In the genomic region with DNA sequence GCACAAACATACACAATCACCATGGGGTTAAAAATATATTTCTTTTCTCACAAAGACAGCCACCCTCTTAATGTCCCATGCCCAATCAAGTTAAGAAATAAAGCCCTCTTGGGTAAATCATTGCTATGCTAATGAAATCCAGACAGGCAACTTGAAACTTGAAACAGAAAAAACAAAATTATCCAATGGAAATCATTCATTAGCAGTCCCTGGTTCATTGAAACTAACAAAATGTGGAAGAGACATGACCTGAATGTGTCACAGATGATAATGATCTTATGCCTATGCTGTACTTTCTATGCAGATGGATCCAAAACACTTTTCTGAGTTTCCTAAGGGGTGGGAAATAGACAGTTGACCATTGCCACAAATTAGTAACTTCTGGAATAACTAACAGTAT, we compare ENCODE assay signal across 30 cellular contexts.
"Had no signal": no experiment of that assay in that cellular context is flagged by ENCODE, and none has a peak within 500 bp of the region (broad histone marks: within the 10 kb centered on the region; RNA-seq: fewer than 3 reads in every experiment).

No MANE protein-coding gene starts in this region.

- H3K27ac Mint-ChIP-seq: activated CD4-positive, alpha-beta memory T cell treated with anti-CD3 and anti-CD28 coated beads, Interleukin-2, amount 10 ng/mL, durations not matched to agents 7 days and 5 days; activated CD4-positive, alpha-beta T cell treated with anti-CD3 and anti-CD28 coated beads, Interleukin-2, amount 10 ng/mL, durations not matched to agents 7 days and 5 days; activated naive CD8-positive, alpha-beta T cell; activated T-cell treated with anti-CD3 and anti-CD28 coated beads, Interleukin-2, amount 50 U/mL, for 24 hours; activated T-cell treated with anti-CD3 and anti-CD28 coated beads, Interleukin-2, amount 50 U/mL, for 72 hours; effector memory CD8-positive, alpha-beta T cell; WTC11 had no signal

- ATAC-seq: activated T-cell treated with anti-CD3 and anti-CD28 coated beads, Interleukin-2, amount 50 U/mL, for 72 hours; body of pancreas; effector memory CD8-positive, alpha-beta T cell; foreskin keratinocyte; gastrocnemius medialis; heart right ventricle; WTC11 had no signal

- H3K9me3 Mint-ChIP-seq: activated CD4-positive, alpha-beta memory T cell treated with anti-CD3 and anti-CD28 coated beads, Interleukin-2, amount 10 ng/mL, durations not matched to agents 7 days and 5 days had no signal

- H3K4me1 Mint-ChIP-seq: activated CD4-positive, alpha-beta memory T cell treated with anti-CD3 and anti-CD28 coated beads, Interleukin-2, amount 10 ng/mL, durations not matched to agents 7 days and 5 days; activated CD4-positive, alpha-beta T cell treated with anti-CD3 and anti-CD28 coated beads, Interleukin-2, amount 10 ng/mL, durations not matched to agents 7 days and 5 days had no signal

- H3K9me3 ChIP-seq: adrenal gland, body of pancreas, esophagus muscularis mucosa, gastrocnemius medialis had no signal

- H3K27me3 ChIP-seq: adrenal gland, body of pancreas, esophagus muscularis mucosa, foreskin keratinocyte, gastrocnemius medialis, heart right ventricle had no signal

- H3K36me3 Mint-ChIP-seq: activated naive CD8-positive, alpha-beta T cell; WTC11 had no signal

- H3K4me1 ChIP-seq: adrenal gland, body of pancreas, esophagus muscularis mucosa, foreskin keratinocyte, gastrocnemius medialis, heart right ventricle had no signal

- DNase-seq: activated CD4-positive, alpha-beta memory T cell treated with anti-CD3 and anti-CD28 coated beads, Interleukin-2, amount 10 ng/mL, durations not matched to agents 7 days and 5 days; activated CD4-positive, alpha-beta T cell treated with anti-CD3 and anti-CD28 coated beads for 1 hour; activated CD4-positive, alpha-beta T cell treated with anti-CD3 and anti-CD28 coated beads for 4 hours; activated CD4-positive, alpha-beta T cell treated with anti-CD3 and anti-CD28 coated beads, Interleukin-2, amount 10 ng/mL, durations not matched to agents 7 days and 5 days; activated CD4-positive, alpha-beta T cell treated with anti-CD3 and anti-CD28 coated beads, Interleukin-2, amount 50 U/mL, for 4 hours; activated CD8-positive, alpha-beta memory T cell treated with anti-CD3 and anti-CD28 coated beads, Interleukin-2, amount 50 U/mL, for 48 hours; activated gamma-delta T cell; activated naive CD4-positive, alpha-beta T cell; activated naive CD4-positive, alpha-beta T cell treated with anti-CD3 and anti-CD28 coated beads, Interleukin-2, amount 50 U/mL, for 16 hours; activated T-cell treated with anti-CD3 and anti-CD28 coated beads for 4 hours; activated T-cell treated with anti-CD3 and anti-CD28 coated beads, Interleukin-2, amount 50 U/mL, for 24 hours; activated T-cell treated with anti-CD3 and anti-CD28 coated beads, Interleukin-2, amount 50 U/mL, for 72 hours; adrenal gland; amygdala; aorta; body of pancreas; caudate nucleus; cortex of kidney; dermis blood vessel endothelial cell; effector CD4-positive, alpha-beta T cell; effector memory CD8-positive, alpha-beta T cell; erythroblast; foreskin keratinocyte; gastrocnemius medialis; glutamatergic neuron; heart right ventricle; T-helper 2 cell had no signal

- H3K27me3 Mint-ChIP-seq: activated CD4-positive, alpha-beta memory T cell treated with anti-CD3 and anti-CD28 coated beads, Interleukin-2, amount 10 ng/mL, durations not matched to agents 7 days and 5 days; activated CD4-positive, alpha-beta T cell treated with anti-CD3 and anti-CD28 coated beads, Interleukin-2, amount 10 ng/mL, durations not matched to agents 7 days and 5 days; effector memory CD8-positive, alpha-beta T cell had no signal

- H3K4me3 Mint-ChIP-seq: activated CD4-positive, alpha-beta memory T cell treated with anti-CD3 and anti-CD28 coated beads, Interleukin-2, amount 10 ng/mL, durations not matched to agents 7 days and 5 days; activated CD4-positive, alpha-beta T cell treated with anti-CD3 and anti-CD28 coated beads, Interleukin-2, amount 10 ng/mL, durations not matched to agents 7 days and 5 days; activated naive CD8-positive, alpha-beta T cell; activated T-cell treated with anti-CD3 and anti-CD28 coated beads, Interleukin-2, amount 50 U/mL, for 24 hours; activated T-cell treated with anti-CD3 and anti-CD28 coated beads, Interleukin-2, amount 50 U/mL, for 72 hours; effector memory CD8-positive, alpha-beta T cell; WTC11 had no signal

- H3K4me3 ChIP-seq: adrenal gland, body of pancreas, esophagus muscularis mucosa, gastrocnemius medialis, heart right ventricle had no signal

- H3K36me3 ChIP-seq: adrenal gland, esophagus muscularis mucosa, gastrocnemius medialis, heart right ventricle had no signal
